ENCODE assay signal across 8 cellular contexts in genomic region chr15:101277038-101277822, GRCh38. TPM values are rescaled to one million over a fixed set of nuclear protein-coding genes. Genes with fewer than 3 reads are reported as not detected.
A peak's percentile ranks its signal among the peaks of the same experiment; 100 is the strongest.
DNase-seq lines count a peak whose midpoint lies in the region; ATAC-seq lines count a peak whose summit lies in the region.

A gene with protein sequence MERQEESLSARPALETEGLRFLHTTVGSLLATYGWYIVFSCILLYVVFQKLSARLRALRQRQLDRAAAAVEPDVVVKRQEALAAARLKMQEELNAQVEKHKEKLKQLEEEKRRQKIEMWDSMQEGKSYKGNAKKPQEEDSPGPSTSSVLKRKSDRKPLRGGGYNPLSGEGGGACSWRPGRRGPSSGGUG (minus strand): TSS chr15:101277485. CDS start chr15:101277417, 68 bp downstream.

- peaks cover 39 to 76% of the 10 kb centered on the region in 2 donors for H3K36me3 Mint-ChIP-seq in CD4-positive, alpha-beta memory T cell

- H3K4me3 ChIP-seq in CD4-positive, alpha-beta memory T cell (ENCODE audit: low read length in 2 of 2): peak within 1 kb of the TSS; percentile 74 to 93
- peak within 1 kb of the TSS; percentile 82 for H3K4me3 ChIP-seq in endocrine pancreas (ENCODE audit: control insufficient read depth, insufficient read depth, low read length)

- peak within 1 kb of the TSS; percentile 93 to 97 (median 94) for H3K4me3 Mint-ChIP-seq in CD4-positive, alpha-beta memory T cell

- H3K27ac ChIP-seq in CD4-positive, alpha-beta memory T cell (ENCODE audit: low read depth, low read length): peak within 1 kb of the TSS; percentile 89

- peak within 1 kb of the TSS; percentile 68 for H3K9ac ChIP-seq in endocrine pancreas (ENCODE audit: control insufficient read depth, insufficient read depth, low read length)

- peaks cover 11 to 43% (median 21%) of the 10 kb centered on the region in 4 donors for H3K4me1 Mint-ChIP-seq in CD4-positive, alpha-beta memory T cell

- POLR2A ChIA-PET in CD4-positive, alpha-beta memory T cell (lab: Charles Lee; ENCODE audit: partially characterized antibody): interaction anchor here (0.7 to 2.7 kb wide), 4 partner anchors 7 to 33 kb away, joined by 3 to 11 read pairs (median 4); partner anchors contain the start of gene SNRPA1

- H3K9me3 ChIP-seq in CD4-positive, alpha-beta memory T cell (ENCODE audit: control insufficient read depth in 1 of 2, low read length in 2 of 2): no peaks in the 10 kb centered on the region
- H3K9me3 ChIP-seq in endocrine pancreas (ENCODE audit: control insufficient read depth, low read length): no peaks in the 10 kb centered on the region

- H3K4me1 ChIP-seq in CD4-positive, alpha-beta memory T cell (ENCODE audit: insufficient read depth, low read length): peaks cover 25% of the 10 kb centered on the region
- no peaks in the 10 kb centered on the region for H3K4me1 ChIP-seq in endocrine pancreas (ENCODE audit: control insufficient read depth, insufficient read depth, low read length)

- no peaks in the 10 kb centered on the region for H3K27me3 Mint-ChIP-seq in CD4-positive, alpha-beta memory T cell

- H3K9me3 Mint-ChIP-seq in CD4-positive, alpha-beta memory T cell: no peaks in the 10 kb centered on the region

- peak; percentile 81 to 89 (median 85) for DNase-seq in CD4-positive, alpha-beta memory T cell
- DNase-seq in NOMO-1 treated with dmso at 0.1 percent for 144 hours (lab: John Stamatoyannopoulos, UW; ENCODE audit: unreplicated experiment) (peak; percentile 77), mesenteric fat pad (ENCODE audit: low spot score) (peak; percentile 98)
- peak; percentile 59 for DNase-seq in activated CD8-positive, alpha-beta memory T cell treated with anti-CD3 and anti-CD28 coated beads, Interleukin-2, amount 50 U/mL, for 1 hour (ENCODE audit: extremely low read depth)
- peak; percentile 88 for DNase-seq in stimulated activated CD8-positive, alpha-beta memory T cell treated with anti-CD3 and anti-CD28 coated beads, Interleukin-15, amount 100 ng/mL, for 24 hours (ENCODE audit: low read depth)

- peak within 1 kb of the TSS; percentile 91 to 99 (median 96) for H3K27ac Mint-ChIP-seq in CD4-positive, alpha-beta memory T cell

- no peaks in the 10 kb centered on the region for H3K27me3 ChIP-seq in CD4-positive, alpha-beta memory T cell (ENCODE audit: insufficient read depth, low read length)
- H3K27me3 ChIP-seq in endocrine pancreas (ENCODE audit: control insufficient read depth, insufficient read depth, low read length): no peaks in the 10 kb centered on the region

- CTCF ChIA-PET in CD4-positive, alpha-beta memory T cell (lab: Charles Lee; ENCODE audit: partially characterized antibody): interaction anchor here (1.3 to 1.6 kb wide), 3 partner anchors 11 to 29 kb away, joined by 4 to 13 read pairs (median 4); no protein-coding TSS in a partner anchor

- peak; percentile 80 for ATAC-seq in GM19395 (IDR thresholded peaks at IDR 0.05; ENCODE audit: unreplicated experiment)
- peak; percentile 87 for ATAC-seq in HG03521 (IDR thresholded peaks at IDR 0.05; ENCODE audit: unreplicated experiment)

- peaks cover 52% of the 10 kb centered on the region for H3K36me3 ChIP-seq in CD4-positive, alpha-beta memory T cell (ENCODE audit: insufficient read depth, low read length)
- H3K36me3 ChIP-seq in endocrine pancreas (ENCODE audit: control insufficient read depth, insufficient read depth, low read length): peaks cover 11% of the 10 kb centered on the region

- intact Hi-C loops in CD4-positive, alpha-beta memory T cell (cut with micrococcal nuclease): loop anchor here (1.0 kb wide), 1 partner anchor 17 kb away; no protein-coding TSS in a partner anchor

RNA-seq across cellular contexts. Expression of the gene that starts here (rescaled TPM):
- total RNA-seq in CD4-positive, alpha-beta memory T cell: 10 to 100 TPM; 49.1 to 53.8 TPM
- 100 to 1,000 TPM in 1 of 2 donors, 10 to 100 TPM in 1; 69.8 to 112 TPM for polyA plus RNA-seq in CD4-positive, alpha-beta memory T cell
- total RNA-seq in mesenteric fat pad: 87.2 TPM

Comparison
In these comparisons a context has a peak if more than half of its experiments do, and no peak if none do; other contexts are left out.
1. Peak in every context shown above with its lines: DNase-seq, ATAC-seq, H3K4me3 ChIP-seq and H3K27ac ChIP-seq.